Comparison of ENCODE assay signal across 10 cellular contexts in genomic region chr2:189285962-189286648, GRCh38.
DNase-seq lines count a peak whose midpoint lies in the region; ATAC-seq and TF ChIP-seq lines count a peak whose summit lies in the region.
"Had no signal": no experiment of that assay in that cellular context is flagged by ENCODE, and none has a peak within 500 bp of the region (broad histone marks: within the 10 kb centered on the region; RNA-seq: fewer than 3 reads in every experiment).

No MANE protein-coding gene starts in this region.

- intact Hi-C loops in esophagus muscularis mucosa (cut with DNase I): loop anchor here (5.0 to 10.0 kb wide), 3 partner anchors 101 to 194 kb away; no protein-coding TSS in a partner anchor

- no peak for TF ChIP-seq EP300 in esophagus muscularis mucosa (IDR thresholded peaks at IDR 0.05)

- TF ChIP-seq CTCF in BJ (IDR thresholded peaks at IDR 0.05; ENCODE audit: insufficient read depth, low read depth, low read length) (no peak), esophagus muscularis mucosa (IDR thresholded peaks at IDR 0.05) (no peak), omental fat pad (IDR thresholded peaks at IDR 0.05) (no peak)

- TF ChIP-seq POLR2A in esophagus muscularis mucosa (IDR thresholded peaks at IDR 0.05; ENCODE audit: low read depth): no peak

- ATAC-seq in omental fat pad (ENCODE audit: low FRiP score) (peak; percentile 96), HG02623 (IDR thresholded peaks at IDR 0.05; ENCODE audit: unreplicated experiment) (no peak)

- H3K27ac ChIP-seq in esophagus muscularis mucosa (replicated peaks in 1 of 4): peak overlapping the region in 3 of 4 donors; percentile 7 to 32 (median 20)

- H3K36me3 ChIP-seq in BJ (ENCODE audit: control insufficient read depth, insufficient read depth, low read length) (no peaks in the 10 kb centered on the region), esophagus muscularis mucosa (no peaks in the 10 kb centered on the region), HAP-1 (replicated peaks) (no peaks in the 10 kb centered on the region)
- H3K36me3 ChIP-seq: adrenal gland had no signal

- DNase-seq in BJ (ENCODE audit: low read depth): peak; percentile 89
- peak; percentile 90 for DNase-seq in NCI-H2227 treated with DMSO at 0.1 percent for 48 hours (lab: John Stamatoyannopoulos, UW)
- DNase-seq in esophagus muscularis mucosa (ENCODE audit: extremely low spot score): no peak
- no peak for DNase-seq in omental fat pad (ENCODE audit: low spot score)
- no peak for DNase-seq in NCI-H2107 (lab: John Stamatoyannopoulos, UW)
- DNase-seq in HAP-1 (ENCODE audit: low spot score in 2 of 2): no peak
- no peak for DNase-seq in LoVo (ENCODE audit: low spot score)
- DNase-seq: adrenal gland, T-helper 1 cell had no signal

- CTCF ChIA-PET in BJ (lab: Yijun Ruan, JAX): interaction anchor here (0.6 to 3.0 kb wide), 5 partner anchors 108 to 192 kb away, joined by 3 to 11 read pairs (median 3); no protein-coding TSS in a partner anchor

- POLR2A ChIA-PET in BJ (lab: Charles Lee): interaction anchor here (0.6 to 1.0 kb wide), 4 partner anchors 76 to 170 kb away, joined by 3 to 7 read pairs (median 4); no protein-coding TSS in a partner anchor

- H3K4me3 ChIP-seq in BJ (ENCODE audit: low read depth, low read length) (no peak overlapping the region), esophagus muscularis mucosa (no peak overlapping the region), HAP-1 (no peak overlapping the region)
- H3K4me3 ChIP-seq: adrenal gland had no signal

- H3K4me1 ChIP-seq in esophagus muscularis mucosa (peaks cover 0 to 43% (median 27%) of the 10 kb centered on the region in 4 donors), HAP-1 (peaks cover 18% of the 10 kb centered on the region)

- H3K9me3 ChIP-seq in esophagus muscularis mucosa: no peaks in the 10 kb centered on the region
- H3K9me3 ChIP-seq in HAP-1: peaks cover 4% of the 10 kb centered on the region

- in situ Hi-C loops in HAP-1 (cut with MboI; ENCODE audit: low sequenced_read_pairs): loop anchor here (25.0 kb wide), 1 partner anchor 199 kb away; no protein-coding TSS in a partner anchor

- WGBS in esophagus muscularis mucosa: 52% methylated on average over 3 of the region's 3 CpGs

- H3K27me3 ChIP-seq in BJ (ENCODE audit: control insufficient read depth, insufficient read depth, low read length) (no peaks in the 10 kb centered on the region), esophagus muscularis mucosa (no peaks in the 10 kb centered on the region), HAP-1 (ENCODE audit: low read depth) (no peaks in the 10 kb centered on the region)
- H3K27me3 ChIP-seq: adrenal gland had no signal

Comparison
In these comparisons a context has a peak if more than half of its experiments do, and no peak if none do; other contexts are left out.
1. DNase-seq: peak in BJ (single experiment) and NCI-H2227 treated with DMSO at 0.1 percent for 48 hours (single experiment); none in esophagus muscularis mucosa (single experiment), omental fat pad (single experiment), NCI-H2107 (single experiment), HAP-1 (0 of 2) and LoVo (single experiment).